Comparison of ENCODE assay signal across 1 cellular context in the genomic region with DNA sequence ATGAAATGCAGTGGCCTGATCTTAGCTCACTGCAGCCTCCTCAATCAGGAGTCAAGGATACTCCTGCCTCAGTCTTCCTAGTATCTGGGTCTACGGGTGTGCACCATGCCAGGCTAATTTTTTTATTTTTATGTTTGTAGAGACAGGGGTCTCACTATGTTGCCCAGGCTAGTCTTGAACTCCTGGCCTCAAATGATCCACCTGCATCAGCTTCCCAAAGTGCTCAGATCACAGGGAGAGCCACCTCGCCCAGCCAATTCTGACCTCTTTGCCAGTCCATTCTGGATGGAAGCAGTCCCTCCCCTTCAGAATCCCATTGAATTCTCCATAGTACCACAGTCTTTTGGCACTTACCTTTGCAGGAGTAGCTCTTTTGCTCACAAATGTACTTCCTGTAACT.
TF ChIP-seq lines count a peak whose summit lies in the region.

No MANE protein-coding gene starts in this region.

TF ChIP-seq in HCT116, 20 proteins besides CTCF, POLR2A, EP300 and RAD21 (continued from another document):
- TF ChIP-seq POLR2AphosphoS5 (IDR thresholded peaks at IDR 0.05; ENCODE audit: low read depth, low read length) = no peak
- no peak for TF ChIP-seq CEBPB (IDR thresholded peaks at IDR 0.05; ENCODE audit: low read depth)
